In genomic region chr20:1388706-1389483, GRCh38 we compare ENCODE assay signal across 1 cellular context.
TF ChIP-seq lines count a peak whose summit lies in the region.

No MANE protein-coding gene starts in this region.

TF ChIP-seq in HepG2, 621 proteins besides CTCF, POLR2A, EP300 and RAD21:
- no peak for TF ChIP-seq PLRG1 (conservative IDR thresholded peaks at IDR 0.05)
- TF ChIP-seq ZNF691 (CRISPR knock-in tag; IDR thresholded peaks at IDR 0.05; ENCODE audit: borderline replicate concordance, low read depth) = no peak
- TF ChIP-seq, protein P1, sequence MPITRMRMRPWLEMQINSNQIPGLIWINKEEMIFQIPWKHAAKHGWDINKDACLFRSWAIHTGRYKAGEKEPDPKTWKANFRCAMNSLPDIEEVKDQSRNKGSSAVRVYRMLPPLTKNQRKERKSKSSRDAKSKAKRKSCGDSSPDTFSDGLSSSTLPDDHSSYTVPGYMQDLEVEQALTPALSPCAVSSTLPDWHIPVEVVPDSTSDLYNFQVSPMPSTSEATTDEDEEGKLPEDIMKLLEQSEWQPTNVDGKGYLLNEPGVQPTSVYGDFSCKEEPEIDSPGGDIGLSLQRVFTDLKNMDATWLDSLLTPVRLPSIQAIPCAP (CRISPR knock-in tag; IDR thresholded peaks at IDR 0.05; ENCODE audit: low read depth) = no peak
- no peak for TF ChIP-seq ZBTB44 (CRISPR knock-in tag; IDR thresholded peaks at IDR 0.05)
- no peak for TF ChIP-seq DNMT1 (CRISPR knock-in tag; IDR thresholded peaks at IDR 0.05)
- TF ChIP-seq, protein P2, sequence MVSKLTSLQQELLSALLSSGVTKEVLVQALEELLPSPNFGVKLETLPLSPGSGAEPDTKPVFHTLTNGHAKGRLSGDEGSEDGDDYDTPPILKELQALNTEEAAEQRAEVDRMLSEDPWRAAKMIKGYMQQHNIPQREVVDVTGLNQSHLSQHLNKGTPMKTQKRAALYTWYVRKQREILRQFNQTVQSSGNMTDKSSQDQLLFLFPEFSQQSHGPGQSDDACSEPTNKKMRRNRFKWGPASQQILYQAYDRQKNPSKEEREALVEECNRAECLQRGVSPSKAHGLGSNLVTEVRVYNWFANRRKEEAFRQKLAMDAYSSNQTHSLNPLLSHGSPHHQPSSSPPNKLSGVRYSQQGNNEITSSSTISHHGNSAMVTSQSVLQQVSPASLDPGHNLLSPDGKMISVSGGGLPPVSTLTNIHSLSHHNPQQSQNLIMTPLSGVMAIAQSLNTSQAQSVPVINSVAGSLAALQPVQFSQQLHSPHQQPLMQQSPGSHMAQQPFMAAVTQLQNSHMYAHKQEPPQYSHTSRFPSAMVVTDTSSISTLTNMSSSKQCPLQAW (CRISPR knock-in tag; IDR thresholded peaks at IDR 0.05) = no peak
- TF ChIP-seq GMEB1 (CRISPR knock-in tag; IDR thresholded peaks at IDR 0.05; ENCODE audit: borderline replicate concordance) = no peak
- TF ChIP-seq, protein P3, sequence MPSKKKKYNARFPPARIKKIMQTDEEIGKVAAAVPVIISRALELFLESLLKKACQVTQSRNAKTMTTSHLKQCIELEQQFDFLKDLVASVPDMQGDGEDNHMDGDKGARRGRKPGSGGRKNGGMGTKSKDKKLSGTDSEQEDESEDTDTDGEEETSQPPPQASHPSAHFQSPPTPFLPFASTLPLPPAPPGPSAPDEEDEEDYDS (CRISPR knock-in tag; IDR thresholded peaks at IDR 0.05) = no peak
- no peak for TF ChIP-seq ZBTB37 (CRISPR knock-in tag; IDR thresholded peaks at IDR 0.05)
- no peak for TF ChIP-seq FOXJ3 (CRISPR knock-in tag; IDR thresholded peaks at IDR 0.05; ENCODE audit: borderline replicate concordance)
- TF ChIP-seq, protein P4, sequence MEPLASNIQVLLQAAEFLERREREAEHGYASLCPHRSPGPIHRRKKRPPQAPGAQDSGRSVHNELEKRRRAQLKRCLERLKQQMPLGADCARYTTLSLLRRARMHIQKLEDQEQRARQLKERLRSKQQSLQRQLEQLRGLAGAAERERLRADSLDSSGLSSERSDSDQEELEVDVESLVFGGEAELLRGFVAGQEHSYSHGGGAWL (CRISPR knock-in tag; IDR thresholded peaks at IDR 0.05) = no peak
- TF ChIP-seq RFX3 (CRISPR knock-in tag; IDR thresholded peaks at IDR 0.05) = no peak
- TF ChIP-seq FIP1L1 (IDR thresholded peaks at IDR 0.05; ENCODE audit: borderline replicate concordance, insufficient read depth, low read depth, low read length) = no peak
- no peak for TF ChIP-seq KAT7 (CRISPR knock-in tag; IDR thresholded peaks at IDR 0.05; ENCODE audit: borderline replicate concordance)
- no peak for TF ChIP-seq ZMYM2 (CRISPR knock-in tag; IDR thresholded peaks at IDR 0.05)
- no peak for TF ChIP-seq KLF11 (CRISPR knock-in tag; IDR thresholded peaks at IDR 0.05)
- no peak for TF ChIP-seq MXI1 (IDR thresholded peaks at IDR 0.05; ENCODE audit: borderline replicate concordance, low read depth, low read length)
- no peak for TF ChIP-seq SPEN (CRISPR knock-in tag; IDR thresholded peaks at IDR 0.05; ENCODE audit: low read depth)
- no peak for TF ChIP-seq MTA1 (CRISPR knock-in tag; IDR thresholded peaks at IDR 0.05; ENCODE audit: borderline replicate concordance)
- TF ChIP-seq CREB1 (IDR thresholded peaks at IDR 0.05) = no peak
- TF ChIP-seq CREB1 (CRISPR knock-in tag; IDR thresholded peaks at IDR 0.05) = no peak
TF ChIP-seq in HepG2: peak in this region for 0.
